18 cellular contexts compared by ENCODE assay signal in the genomic region with DNA sequence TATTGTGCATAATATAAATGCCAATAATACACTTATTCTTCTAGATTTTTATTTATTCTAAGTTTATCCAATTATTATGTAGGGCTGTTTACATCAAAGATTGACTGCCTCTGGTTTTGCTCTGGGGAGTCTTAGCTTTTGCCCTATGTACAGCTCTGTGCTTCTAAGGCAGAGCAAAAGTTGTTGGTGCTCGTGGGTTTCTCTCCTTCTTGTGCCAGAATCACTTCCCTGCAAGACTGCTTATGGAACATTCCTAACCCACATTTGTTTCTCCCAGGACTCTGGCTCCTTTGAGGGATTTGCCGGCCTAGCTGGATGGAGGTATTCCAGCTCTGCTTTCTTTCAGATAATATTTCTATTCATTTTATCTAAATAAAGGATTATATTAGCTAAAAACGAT.
DNase-seq lines count a peak whose midpoint lies in the region; ATAC-seq and TF ChIP-seq lines count a peak whose summit lies in the region.
"Had no signal": no experiment of that assay in that cellular context is flagged by ENCODE, and none has a peak within 500 bp of the region (broad histone marks: within the 10 kb centered on the region; RNA-seq: fewer than 3 reads in every experiment).

No MANE protein-coding gene starts in this region.

- H3K36me3 Mint-ChIP-seq in activated CD4-positive, alpha-beta T cell treated with anti-CD3 and anti-CD28 coated beads for 36 hours (ENCODE audit: low read depth) = no peaks in the 10 kb centered on the region
- H3K36me3 Mint-ChIP-seq: activated naive CD8-positive, alpha-beta T cell treated with anti-CD3 and anti-CD28 coated beads for 36 hours had no signal

- H3K4me1 ChIP-seq in heart left ventricle (peaks cover 4 to 34% (median 19%) of the 10 kb centered on the region in 12 donors), osteoblast (ENCODE audit: insufficient read depth, low read length) (peaks cover 21% of the 10 kb centered on the region), uterus (no peaks in the 10 kb centered on the region)
- H3K4me1 ChIP-seq: BLaER1 treated with 17β-estradiol and CSF1 and Interleukin-3, amounts not matched to agents 10 nM and 100 nM had no signal

- no peak overlapping the region for H3K4me3 Mint-ChIP-seq in activated CD4-positive, alpha-beta T cell treated with anti-CD3 and anti-CD28 coated beads for 36 hours
- H3K4me3 Mint-ChIP-seq: activated naive CD8-positive, alpha-beta T cell treated with anti-CD3 and anti-CD28 coated beads for 36 hours; activated T-cell treated with anti-CD3 and anti-CD28 coated beads, Interleukin-2, amount 50 U/mL, for 24 hours had no signal

- H3K36me3 ChIP-seq in heart left ventricle (no peaks in the 10 kb centered on the region), osteoblast (ENCODE audit: insufficient read depth, low read length) (no peaks in the 10 kb centered on the region), uterus (no peaks in the 10 kb centered on the region)
- H3K36me3 ChIP-seq: BLaER1 treated with 17β-estradiol and CSF1 and Interleukin-3, amounts not matched to agents 10 nM and 100 nM; upper lobe of left lung had no signal

- POLR2A ChIA-PET in activated CD4-positive, alpha-beta T cell treated with anti-CD3 and anti-CD28 coated beads for 36 hours (lab: Charles Lee) = no interaction called here

- H3K4me1 Mint-ChIP-seq in activated CD4-positive, alpha-beta T cell treated with anti-CD3 and anti-CD28 coated beads for 36 hours = no peaks in the 10 kb centered on the region
- H3K4me1 Mint-ChIP-seq: activated naive CD8-positive, alpha-beta T cell treated with anti-CD3 and anti-CD28 coated beads for 36 hours had no signal

- H3K27me3 ChIP-seq in heart left ventricle = no peaks in the 10 kb centered on the region
- H3K27me3 ChIP-seq in osteoblast (ENCODE audit: insufficient read depth, low read length) = no peaks in the 10 kb centered on the region
- H3K27me3 ChIP-seq in uterus = no peaks in the 10 kb centered on the region
- H3K27me3 ChIP-seq: BLaER1 treated with 17β-estradiol and CSF1 and Interleukin-3, amounts not matched to agents 10 nM and 100 nM; upper lobe of left lung had no signal

- intact Hi-C loops in heart left ventricle (cut with DNase I) (loop anchor here in 1 of 10 donors (5.0 kb wide), 1 partner anchor 42 kb away; no protein-coding TSS in a partner anchor), uterus (cut with DNase I; ENCODE audit: low total_unique reads) (no loop called here)
- intact Hi-C loops in activated CD4-positive, alpha-beta T cell treated with anti-CD3 and anti-CD28 coated beads for 36 hours (cut with DNase I, micrococcal nuclease) = no loop called here

- no peaks in the 10 kb centered on the region for H3K9me3 Mint-ChIP-seq in activated CD4-positive, alpha-beta T cell treated with anti-CD3 and anti-CD28 coated beads for 36 hours (ENCODE audit: low read depth)
- H3K9me3 Mint-ChIP-seq: activated naive CD8-positive, alpha-beta T cell treated with anti-CD3 and anti-CD28 coated beads for 36 hours; activated T-cell treated with anti-CD3 and anti-CD28 coated beads, Interleukin-2, amount 50 U/mL, for 24 hours had no signal

- TF ChIP-seq CTCF in heart left ventricle (IDR thresholded peaks at IDR 0.05) = no peak
- no peak for TF ChIP-seq CTCF in osteoblast (IDR thresholded peaks at IDR 0.05; ENCODE audit: extremely low read depth, low read depth, low read length)
- TF ChIP-seq CTCF in uterus (IDR thresholded peaks at IDR 0.05) = no peak

- H3K4me2 ChIP-seq in osteoblast (ENCODE audit: insufficient read depth, low read length) = peak overlapping the region; percentile 53
- H3K4me2 ChIP-seq: BLaER1 treated with 17β-estradiol and CSF1 and Interleukin-3, amounts not matched to agents 10 nM and 100 nM; PC-9 had no signal

- H4K20me1 ChIP-seq in osteoblast (ENCODE audit: insufficient read depth, low read length) = no peaks in the 10 kb centered on the region
- H4K20me1 ChIP-seq: BLaER1 treated with 17β-estradiol and CSF1 and Interleukin-3, amounts not matched to agents 10 nM and 100 nM had no signal

- no peak overlapping the region for H3K4me3 ChIP-seq in heart left ventricle
- no peak overlapping the region for H3K4me3 ChIP-seq in osteoblast (ENCODE audit: insufficient read depth, low read length)
- no peak overlapping the region for H3K4me3 ChIP-seq in uterus
- H3K4me3 ChIP-seq: BLaER1 treated with 17β-estradiol and CSF1 and Interleukin-3, amounts not matched to agents 10 nM and 100 nM; PC-9; skin epidermis; upper lobe of left lung had no signal

- H3K27ac ChIP-seq in heart left ventricle (peak overlapping the region in 9 of 12 donors; percentile 3 to 44 (median 21)), osteoblast (ENCODE audit: low read depth, low read length) (peak overlapping the region; percentile 9), uterus (peak overlapping the region; percentile 40 to 68)
- H3K27ac ChIP-seq: BLaER1 treated with 17β-estradiol and CSF1 and Interleukin-3, amounts not matched to agents 10 nM and 100 nM; PC-9; upper lobe of left lung had no signal

- no peaks in the 10 kb centered on the region for H3K27me3 Mint-ChIP-seq in activated CD4-positive, alpha-beta T cell treated with anti-CD3 and anti-CD28 coated beads for 36 hours
- H3K27me3 Mint-ChIP-seq: activated naive CD8-positive, alpha-beta T cell treated with anti-CD3 and anti-CD28 coated beads for 36 hours; activated T-cell treated with anti-CD3 and anti-CD28 coated beads, Interleukin-2, amount 50 U/mL, for 24 hours had no signal

- CTCF ChIA-PET in activated CD4-positive, alpha-beta T cell treated with anti-CD3 and anti-CD28 coated beads for 36 hours (lab: Charles Lee) = no interaction called here

- H3K79me2 ChIP-seq in osteoblast (ENCODE audit: insufficient read depth, low read length) = no peaks in the 10 kb centered on the region

- peak overlapping the region; percentile 13 for H2AFZ ChIP-seq in osteoblast (ENCODE audit: low read length)
- H2AFZ ChIP-seq: PC-9 had no signal

- peak; percentile 53 for DNase-seq in cerebellar cortex (ENCODE audit: low spot score)
- no peak for DNase-seq in heart left ventricle
- DNase-seq in osteoblast (ENCODE audit: insufficient read length, low spot score, missing footprints) = no peak
- no peak for DNase-seq in uterus
- no peak for DNase-seq in activated CD4-positive, alpha-beta T cell treated with anti-CD3 and anti-CD28 coated beads for 36 hours
- no peak for DNase-seq in NCI-H345 treated with DMSO at 0.1 percent for 48 hours (lab: John Stamatoyannopoulos, UW; ENCODE audit: unreplicated experiment)
- DNase-seq: activated CD4-positive, alpha-beta T cell treated with anti-CD3 and anti-CD28 coated beads, Interleukin-2, amount 50 U/mL, for 48 hours; activated naive CD8-positive, alpha-beta T cell treated with anti-CD3 and anti-CD28 coated beads for 36 hours; activated T-cell treated with anti-CD3 and anti-CD28 coated beads, Interleukin-2, amount 50 U/mL, for 24 hours; DMS53; NCI-H187 treated with DMSO at 0.1 percent for 48 hours; NCI-H524; PC-9; upper lobe of left lung had no signal

- no peaks in the 10 kb centered on the region for H3K9me3 ChIP-seq in heart left ventricle
- H3K9me3 ChIP-seq in osteoblast (ENCODE audit: low read depth, low read length) = no peaks in the 10 kb centered on the region
- no peaks in the 10 kb centered on the region for H3K9me3 ChIP-seq in uterus
- H3K9me3 ChIP-seq: BLaER1 treated with 17β-estradiol and CSF1 and Interleukin-3, amounts not matched to agents 10 nM and 100 nM; upper lobe of left lung had no signal

- WGBS in heart left ventricle, 4 donors = 11 to 33% (median 26%) methylated on average over 3 of the region's 3 CpGs

- H3K27ac Mint-ChIP-seq in activated CD4-positive, alpha-beta T cell treated with anti-CD3 and anti-CD28 coated beads for 36 hours = no peak overlapping the region
- H3K27ac Mint-ChIP-seq: activated naive CD8-positive, alpha-beta T cell treated with anti-CD3 and anti-CD28 coated beads for 36 hours; activated T-cell treated with anti-CD3 and anti-CD28 coated beads, Interleukin-2, amount 50 U/mL, for 24 hours had no signal

- ATAC-seq in heart left ventricle (peak in 2 of 4 donors; percentile 28 to 60), GM19035 (IDR thresholded peaks at IDR 0.05; ENCODE audit: unreplicated experiment) (no peak), GM21526 (IDR thresholded peaks at IDR 0.05; ENCODE audit: low FRiP score, unreplicated experiment) (no peak)
- no peak for ATAC-seq in activated CD4-positive, alpha-beta T cell treated with anti-CD3 and anti-CD28 coated beads for 36 hours

- TF ChIP-seq POLR2A in heart left ventricle (IDR thresholded peaks at IDR 0.05) = no peak
- no peak for TF ChIP-seq POLR2A in uterus (IDR thresholded peaks at IDR 0.05)
